Comparison of ENCODE assay signal across 8 cellular contexts in the genomic region with DNA sequence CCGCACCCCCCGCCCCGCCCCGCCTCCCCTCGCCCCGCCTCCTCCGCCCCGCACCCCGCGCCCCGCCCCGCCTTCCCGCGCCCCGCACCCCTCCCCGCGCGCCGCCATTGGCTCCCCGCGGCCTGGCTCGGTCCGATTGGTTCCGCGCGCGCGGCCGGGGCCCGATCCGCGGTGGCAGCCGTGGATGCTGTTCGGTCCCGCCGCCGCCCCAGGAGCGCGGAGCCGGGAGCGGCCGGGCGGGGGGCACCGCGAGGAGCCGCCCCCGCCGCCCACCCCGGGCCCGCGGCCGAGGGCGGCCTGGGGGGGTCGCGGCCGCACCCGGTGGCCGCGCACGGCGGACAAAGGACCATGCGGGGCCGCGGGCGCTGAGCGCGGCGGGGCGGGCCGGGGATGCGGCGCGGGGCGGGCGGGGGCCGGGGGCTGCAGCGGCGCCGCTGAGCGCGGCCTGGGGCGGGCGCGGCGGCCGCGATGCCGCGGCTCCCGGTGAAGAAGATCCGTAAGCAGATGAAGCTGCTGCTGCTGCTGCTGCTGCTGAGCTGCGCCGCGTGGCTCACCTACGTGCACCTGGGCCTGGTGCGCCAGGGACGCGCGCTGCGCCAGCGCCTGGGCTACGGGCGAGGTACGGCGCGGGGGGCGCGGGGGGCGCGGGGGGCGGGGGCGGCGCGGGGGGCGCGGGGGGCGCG. TPM values are rescaled to one million over a fixed set of nuclear protein-coding genes. Genes with fewer than 3 reads are reported as not detected.
DNase-seq lines count a peak whose midpoint lies in the region; ATAC-seq and TF ChIP-seq lines count a peak whose summit lies in the region.

A gene with protein sequence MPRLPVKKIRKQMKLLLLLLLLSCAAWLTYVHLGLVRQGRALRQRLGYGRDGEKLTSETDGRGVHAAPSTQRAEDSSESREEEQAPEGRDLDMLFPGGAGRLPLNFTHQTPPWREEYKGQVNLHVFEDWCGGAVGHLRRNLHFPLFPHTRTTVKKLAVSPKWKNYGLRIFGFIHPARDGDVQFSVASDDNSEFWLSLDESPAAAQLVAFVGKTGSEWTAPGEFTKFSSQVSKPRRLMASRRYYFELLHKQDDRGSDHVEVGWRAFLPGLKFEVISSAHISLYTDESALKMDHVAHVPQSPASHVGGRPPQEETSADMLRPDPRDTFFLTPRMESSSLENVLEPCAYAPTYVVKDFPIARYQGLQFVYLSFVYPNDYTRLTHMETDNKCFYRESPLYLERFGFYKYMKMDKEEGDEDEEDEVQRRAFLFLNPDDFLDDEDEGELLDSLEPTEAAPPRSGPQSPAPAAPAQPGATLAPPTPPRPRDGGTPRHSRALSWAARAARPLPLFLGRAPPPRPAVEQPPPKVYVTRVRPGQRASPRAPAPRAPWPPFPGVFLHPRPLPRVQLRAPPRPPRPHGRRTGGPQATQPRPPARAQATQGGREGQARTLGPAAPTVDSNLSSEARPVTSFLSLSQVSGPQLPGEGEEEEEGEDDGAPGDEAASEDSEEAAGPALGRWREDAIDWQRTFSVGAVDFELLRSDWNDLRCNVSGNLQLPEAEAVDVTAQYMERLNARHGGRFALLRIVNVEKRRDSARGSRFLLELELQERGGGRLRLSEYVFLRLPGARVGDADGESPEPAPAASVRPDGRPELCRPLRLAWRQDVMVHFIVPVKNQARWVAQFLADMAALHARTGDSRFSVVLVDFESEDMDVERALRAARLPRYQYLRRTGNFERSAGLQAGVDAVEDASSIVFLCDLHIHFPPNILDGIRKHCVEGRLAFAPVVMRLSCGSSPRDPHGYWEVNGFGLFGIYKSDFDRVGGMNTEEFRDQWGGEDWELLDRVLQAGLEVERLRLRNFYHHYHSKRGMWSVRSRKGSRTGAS (plus strand): TSS at position 164 of the 683 bp plus-strand sequence. CDS start 305 bp downstream, at position 469.

- no peaks in the 10 kb centered on the region for H3K36me3 Mint-ChIP-seq in T-cell
- no peaks in the 10 kb centered on the region for H3K36me3 Mint-ChIP-seq in effector memory CD8-positive, alpha-beta T cell (ENCODE audit: insufficient read depth)
- H3K36me3 Mint-ChIP-seq in natural killer cell treated with Interleukin-12 subunit alpha and Interleukin-12 subunit beta and Interleukin-15 and Interleukin-18, amount 100 ng/mL, for 72 hours, result no peaks in the 10 kb centered on the region

- H3K27me3 Mint-ChIP-seq in T-cell, result peaks cover 22 to 46% of the 10 kb centered on the region in 2 donors
- H3K27me3 Mint-ChIP-seq in effector memory CD8-positive, alpha-beta T cell, result peaks cover 24 to 64% of the 10 kb centered on the region in 2 donors
- peaks cover 14 to 21% of the 10 kb centered on the region in 2 donors for H3K27me3 Mint-ChIP-seq in natural killer cell treated with Interleukin-12 subunit alpha and Interleukin-12 subunit beta and Interleukin-15 and Interleukin-18, amount 100 ng/mL, for 72 hours

- no peaks in the 10 kb centered on the region for H3K9me3 Mint-ChIP-seq in T-cell
- H3K9me3 Mint-ChIP-seq in effector memory CD8-positive, alpha-beta T cell, result no peaks in the 10 kb centered on the region
- H3K9me3 Mint-ChIP-seq in natural killer cell treated with Interleukin-12 subunit alpha and Interleukin-12 subunit beta and Interleukin-15 and Interleukin-18, amount 100 ng/mL, for 72 hours, result no peaks in the 10 kb centered on the region

- TF ChIP-seq CTCF in GM20000 (IDR thresholded peaks at IDR 0.05; ENCODE audit: extremely low read depth, missing control alignments), result no peak

- peak within 1 kb of the TSS; percentile 73 to 82 (median 78) for H3K4me3 Mint-ChIP-seq in T-cell
- peak within 1 kb of the TSS; percentile 78 to 79 for H3K4me3 Mint-ChIP-seq in effector memory CD8-positive, alpha-beta T cell
- peak within 1 kb of the TSS; percentile 82 for H3K4me3 Mint-ChIP-seq in natural killer cell treated with Interleukin-12 subunit alpha and Interleukin-12 subunit beta and Interleukin-15 and Interleukin-18, amount 100 ng/mL, for 72 hours

- POLR2A ChIA-PET in T-cell (lab: Charles Lee), result no interaction called here

- peaks cover 10 to 28% (median 17%) of the 10 kb centered on the region in 3 donors for H3K4me1 Mint-ChIP-seq in T-cell
- H3K4me1 Mint-ChIP-seq in effector memory CD8-positive, alpha-beta T cell (ENCODE audit: low read depth in 2 of 2), result peaks cover 18 to 24% of the 10 kb centered on the region in 2 donors
- peaks cover 18 to 28% of the 10 kb centered on the region in 2 donors for H3K4me1 Mint-ChIP-seq in natural killer cell treated with Interleukin-12 subunit alpha and Interleukin-12 subunit beta and Interleukin-15 and Interleukin-18, amount 100 ng/mL, for 72 hours (ENCODE audit: low read depth in 2 of 2)

- DNase-seq in NCI-H345 (lab: John Stamatoyannopoulos, UW), result peak; percentile 40
- DNase-seq in NCI-H345 treated with DMSO at 0.1 percent for 48 hours (lab: John Stamatoyannopoulos, UW; ENCODE audit: unreplicated experiment), result no peak
- DNase-seq in T-cell, result peak in 17 of 34 experiments; percentile 13 to 46 (median 27)
- no peak for DNase-seq in effector memory CD8-positive, alpha-beta T cell
- DNase-seq in natural killer cell treated with Interleukin-12 subunit alpha and Interleukin-12 subunit beta and Interleukin-15 and Interleukin-18, amount 100 ng/mL, for 72 hours (ENCODE audit: low spot score), result no peak
- DNase-seq in ecto neural progenitor cell (ENCODE audit: low spot score), result no peak
- DNase-seq in GM20000 (ENCODE audit: low spot score), result no peak
- DNase-seq in HCEC 1CT, result no peak

- ATAC-seq in T-cell (replicated peaks in 1 of 4), result peak; percentile 59 to 81 (median 62)
- ATAC-seq in effector memory CD8-positive, alpha-beta T cell (replicated peaks), result peak; percentile 66
- no peak for ATAC-seq in natural killer cell treated with Interleukin-12 subunit alpha and Interleukin-12 subunit beta and Interleukin-15 and Interleukin-18, amount 100 ng/mL, for 72 hours

- H3K27ac Mint-ChIP-seq in T-cell, result peak within 1 kb of the TSS in 1 of 2 donors; percentile 36
- H3K27ac Mint-ChIP-seq in effector memory CD8-positive, alpha-beta T cell, result no peak within 1 kb of the TSS
- no peak within 1 kb of the TSS for H3K27ac Mint-ChIP-seq in natural killer cell treated with Interleukin-12 subunit alpha and Interleukin-12 subunit beta and Interleukin-15 and Interleukin-18, amount 100 ng/mL, for 72 hours

- CTCF ChIA-PET in T-cell (lab: Charles Lee), result no interaction called here

RNA-seq across cellular contexts. Expression of the gene that starts here (rescaled TPM):
- total RNA-seq in T-cell, result 1 to 10 TPM; 1.7 to 5.6 (median 2.8) TPM
- under 1 TPM in 1 of 2 donors, not detected in 1; 0.50 TPM for total RNA-seq in natural killer cell treated with Interleukin-12 subunit alpha and Interleukin-12 subunit beta and Interleukin-15 and Interleukin-18, amount 100 ng/mL, for 72 hours

Comparison
In these comparisons a context has a peak if more than half of its experiments do, and no peak if none do; other contexts are left out.
1. ATAC-seq: peak in T-cell (4 of 4) and effector memory CD8-positive, alpha-beta T cell (single experiment); none in natural killer cell treated with Interleukin-12 subunit alpha and Interleukin-12 subunit beta and Interleukin-15 and Interleukin-18, amount 100 ng/mL, for 72 hours (0 of 2).
2. Peak in every context shown above with its lines, with median percentiles within 50 percentile points of each other: H3K4me3 Mint-ChIP-seq.